In genomic region chr9:126860757-126861466, GRCh38 we compare ENCODE assay signal across 8 cellular contexts. TPM values are rescaled to one million over a fixed set of nuclear protein-coding genes. Genes with fewer than 3 reads are reported as not detected.
DNase-seq lines count a peak whose midpoint lies in the region; ATAC-seq and TF ChIP-seq lines count a peak whose summit lies in the region.

No MANE protein-coding gene starts in this region.

- peaks cover 26% of the 10 kb centered on the region for H3K36me3 ChIP-seq in HUES64 (ENCODE audit: insufficient read depth, low read length)
- no peaks in the 10 kb centered on the region for H3K36me3 ChIP-seq in ovary

- H3K27me3 ChIP-seq in HUES64 (ENCODE audit: insufficient read depth, low read length) (peaks cover 9% of the 10 kb centered on the region; the same call in 1 of the 2 replicates), ovary (no peaks in the 10 kb centered on the region)

- intact Hi-C loops in ovary (cut with DNase I), result no loop called here

- TF ChIP-seq EP300 in ovary (IDR thresholded peaks at IDR 0.05), result no peak

- under 1% methylated on average over 71 of the region's 71 CpGs for WGBS in HUES64
- 0 to 1% (median 0%) methylated on average over 21 to 71 of the region's 71 CpGs for WGBS in ovary, 3 donors

- H3K9ac ChIP-seq in HUES64 (ENCODE audit: low read depth, low read length), result peak overlapping the region; percentile 69

- TF ChIP-seq POLR2A in ovary (IDR thresholded peaks at IDR 0.05), result no peak

- H3K9me3 ChIP-seq in HUES64 (ENCODE audit: insufficient read depth, low read depth, low read length) (no peaks in the 10 kb centered on the region), ovary (no peaks in the 10 kb centered on the region)

- H3K27ac ChIP-seq in HUES64 (ENCODE audit: low read depth, low read length), result peak overlapping the region; percentile 55; the same call in 1 of the 2 replicates
- peak overlapping the region; percentile 22 to 77 for H3K27ac ChIP-seq in ovary

- peak overlapping the region; percentile 83 for H3K4me3 ChIP-seq in HUES64 (ENCODE audit: low read length)
- H3K4me3 ChIP-seq in foreskin fibroblast (ENCODE audit: low read depth in 1 of 2, low read length in 2 of 2), result peak overlapping the region; percentile 86 to 93
- H3K4me3 ChIP-seq in ovary, result peak overlapping the region; percentile 77

- H3K4me1 ChIP-seq in HUES64 (ENCODE audit: insufficient read depth, low read length), result peaks cover 21% of the 10 kb centered on the region
- H3K4me1 ChIP-seq in ovary (ENCODE audit: insufficient read depth), result peaks cover 12% of the 10 kb centered on the region

- TF ChIP-seq CTCF in foreskin fibroblast (IDR thresholded peaks at IDR 0.05; ENCODE audit: low read depth, low read length) (no peak), ovary (IDR thresholded peaks at IDR 0.05) (no peak)

- ATAC-seq in GM21528 (IDR thresholded peaks at IDR 0.05; ENCODE audit: low FRiP score, unreplicated experiment), result peak; percentile 28

- DNase-seq in D341Med (ENCODE audit: low spot score) (peak; percentile 68), foreskin fibroblast (peak in 1 of 2 donors; percentile 43), ovary (peak in 2 of 5 donors; percentile 26), NCI-H446 treated with DMSO at 0.1 percent for 48 hours (lab: John Stamatoyannopoulos, UW) (no peak), DMS79 treated with DMSO at 0.1 percent for 48 hours (lab: John Stamatoyannopoulos, UW) (no peak)
- peak; percentile 37 for DNase-seq in activated T-cell treated with anti-CD3 and anti-CD28 coated beads, Interleukin-2, amount 50 U/mL, for 1 hour

RNA-seq across cellular contexts. Expression of gene ZBTB34, which starts 0.5 kb away (rescaled TPM):
- polyA plus RNA-seq in HUES64 (2013, experiment 1 of 2), result 7.2 TPM
- polyA plus RNA-seq in HUES64 (2013, experiment 2 of 2), result 7.2 TPM
- 10 to 100 TPM in 1 of 7 donors, 1 to 10 TPM in 6; 5.5 to 10.0 (median 9.0) TPM for total RNA-seq in ovary
- 1 to 10 TPM; 3.4 to 5.3 TPM for polyA plus RNA-seq in ovary

RNA-seq across cellular contexts. Expression of gene RALGPS1, which starts 53.7 kb away (rescaled TPM):
- 8.8 TPM for polyA plus RNA-seq in HUES64 (2013, experiment 1 of 2)
- polyA plus RNA-seq in HUES64 (2013, experiment 2 of 2), result 11.7 TPM
- 10 to 100 TPM in 1 of 7 donors, 1 to 10 TPM in 6; 3.2 to 13.1 (median 7.1) TPM for total RNA-seq in ovary
- polyA plus RNA-seq in ovary, result 1 to 10 TPM; 2.3 to 6.6 TPM

RNA-seq across cellular contexts. Expression of gene ZBTB43, which starts 56.1 kb away (rescaled TPM):
- polyA plus RNA-seq in HUES64 (2013, experiment 1 of 2), result 4.3 TPM
- 6.1 TPM for polyA plus RNA-seq in HUES64 (2013, experiment 2 of 2)
- total RNA-seq in ovary, result 10 to 100 TPM in 5 of 7 donors, 1 to 10 TPM in 2; 6.1 to 33.3 (median 17.1) TPM
- polyA plus RNA-seq in ovary, result 1 to 10 TPM; 5.0 to 7.3 TPM

Comparison
In these comparisons a context has a peak if more than half of its experiments do, and no peak if none do; other contexts are left out.
1. DNase-seq: peak in D341Med (single experiment) and activated T-cell treated with anti-CD3 and anti-CD28 coated beads, Interleukin-2, amount 50 U/mL, for 1 hour (single experiment); none in NCI-H446 treated with DMSO at 0.1 percent for 48 hours (single experiment) and DMS79 treated with DMSO at 0.1 percent for 48 hours (single experiment).
2. Peak in every context shown above with its lines, with median percentiles within 50 percentile points of each other: H3K4me3 ChIP-seq.